28 cellular contexts compared by ENCODE assay signal in the genomic region with DNA sequence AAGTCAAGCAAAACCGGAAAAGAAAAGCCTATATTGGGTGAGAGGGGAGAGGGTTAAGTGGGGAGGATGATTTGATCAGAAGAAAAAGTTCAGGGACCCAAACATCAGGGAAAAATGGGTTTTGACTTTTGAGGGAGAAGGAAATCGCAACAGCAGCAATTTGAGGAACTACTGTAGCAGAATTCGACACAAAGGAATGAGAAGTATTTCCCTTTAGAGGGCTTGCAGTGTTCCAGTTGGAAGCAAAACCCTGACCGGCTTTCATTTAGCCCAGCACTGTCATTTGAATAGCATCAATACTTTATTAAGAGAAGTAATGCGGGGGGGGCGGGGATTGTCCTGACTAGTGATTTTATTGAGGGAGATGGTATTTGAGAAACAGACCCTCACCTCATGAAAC. TPM values are rescaled to one million over a fixed set of nuclear protein-coding genes. Genes with fewer than 3 reads are reported as not detected.
DNase-seq lines count a peak whose midpoint lies in the region; ATAC-seq and TF ChIP-seq lines count a peak whose summit lies in the region.
"Had no signal": no experiment of that assay in that cellular context is flagged by ENCODE, and none has a peak within 500 bp of the region (broad histone marks: within the 10 kb centered on the region; RNA-seq: fewer than 3 reads in every experiment).

No MANE protein-coding gene starts in this region.

- H4K20me1 ChIP-seq in GM23338 (replicated peaks; ENCODE audit: insufficient read depth) = no peaks in the 10 kb centered on the region
- no peaks in the 10 kb centered on the region for H4K20me1 ChIP-seq in osteoblast (ENCODE audit: insufficient read depth, low read length)

- H3K4me1 ChIP-seq in GM23338 (ENCODE audit: insufficient read depth) (peaks cover 16% of the 10 kb centered on the region; the same call in 1 of the 2 replicates), adipocyte (ENCODE audit: control insufficient read depth, insufficient read depth, low read length) (peaks cover 12% of the 10 kb centered on the region), osteoblast (ENCODE audit: insufficient read depth, low read length) (peaks cover 6% of the 10 kb centered on the region)

- H3K27me3 ChIP-seq in GM23338 (ENCODE audit: insufficient read depth) (no peaks in the 10 kb centered on the region), adipocyte (replicated peaks; ENCODE audit: control insufficient read depth, insufficient read depth, low read length) (no peaks in the 10 kb centered on the region), osteoblast (ENCODE audit: insufficient read depth, low read length) (no peaks in the 10 kb centered on the region)

- peaks cover 2% of the 10 kb centered on the region for H3K27me3 Mint-ChIP-seq in GM23338 (ENCODE audit: insufficient read depth, low read depth, poor library complexity)
- H3K27me3 Mint-ChIP-seq: CD4-positive, CD25-positive, alpha-beta regulatory T cell; memory B cell; stimulated activated naive CD8-positive, alpha-beta T cell treated with anti-CD3 and anti-CD28 coated beads, Interleukin-15, Interleukin-2, amounts not matched to agents 100 ng/mL and 50 ng/mL, for 24 hours had no signal

- no peaks in the 10 kb centered on the region for H3K9me3 Mint-ChIP-seq in GM23338
- H3K9me3 Mint-ChIP-seq: brain; CD4-positive, CD25-positive, alpha-beta regulatory T cell; memory B cell; stimulated activated naive CD8-positive, alpha-beta T cell treated with anti-CD3 and anti-CD28 coated beads, Interleukin-15, Interleukin-2, amounts not matched to agents 100 ng/mL and 50 ng/mL, for 24 hours; T-helper 2 cell treated with Interferon-gamma antibody and Interleukin-4, amounts not matched to agents 5 μg/mL and 100 μg/mL, for 36 hours had no signal

- H3K4me2 ChIP-seq in GM23338 (no peak overlapping the region), osteoblast (ENCODE audit: insufficient read depth, low read length) (peak overlapping the region; percentile 61)

- H3K9me3 ChIP-seq in adipocyte (ENCODE audit: control insufficient read depth, low read length) (no peaks in the 10 kb centered on the region), osteoblast (ENCODE audit: low read depth, low read length) (no peaks in the 10 kb centered on the region)
- H3K9me3 ChIP-seq: thoracic aorta had no signal

- in situ Hi-C loops in G401 (cut with HindIII; ENCODE audit: low sequenced_read_pairs) = no loop called here

- H3K4me3 Mint-ChIP-seq in GM23338 = no peak overlapping the region
- H3K4me3 Mint-ChIP-seq: brain; CD4-positive, CD25-positive, alpha-beta regulatory T cell; memory B cell; stimulated activated naive CD8-positive, alpha-beta T cell treated with anti-CD3 and anti-CD28 coated beads, Interleukin-15, Interleukin-2, amounts not matched to agents 100 ng/mL and 50 ng/mL, for 24 hours; T-helper 2 cell treated with Interferon-gamma antibody and Interleukin-4, amounts not matched to agents 5 μg/mL and 100 μg/mL, for 36 hours had no signal

- H3K36me3 ChIP-seq in GM23338 (ENCODE audit: insufficient read depth) (no peaks in the 10 kb centered on the region), adipocyte (ENCODE audit: control insufficient read depth, insufficient read depth, low read length, severe bottlenecking) (peaks cover 11% of the 10 kb centered on the region), osteoblast (ENCODE audit: insufficient read depth, low read length) (no peaks in the 10 kb centered on the region)

- peak; percentile 53 for ATAC-seq in GM23338
- ATAC-seq: left cardiac atrium, PC-3 had no signal

- H3K9me2 ChIP-seq in GM23338 (ENCODE audit: insufficient read depth) = no peaks in the 10 kb centered on the region

- H3K4me3 ChIP-seq in GM23338 = no peak overlapping the region
- peak overlapping the region; percentile 23 for H3K4me3 ChIP-seq in adipocyte (ENCODE audit: low read length)
- H3K4me3 ChIP-seq in osteoblast (ENCODE audit: insufficient read depth, low read length) = no peak overlapping the region
- H3K4me3 ChIP-seq: thoracic aorta had no signal

- H3F3A ChIP-seq in GM23338 (replicated peaks; ENCODE audit: low read depth) = no peaks in the 10 kb centered on the region

- peak; percentile 72 for DNase-seq in GM23338 (ENCODE audit: low spot score)
- peak; percentile 62 for DNase-seq in adipocyte (ENCODE audit: low read depth)
- DNase-seq in fibroblast of gingiva (ENCODE audit: low read depth) = peak; percentile 37
- no peak for DNase-seq in osteoblast (ENCODE audit: insufficient read length, low spot score, missing footprints)
- no peak for DNase-seq in GDM1 (lab: John Stamatoyannopoulos, UW)
- no peak for DNase-seq in G401 (ENCODE audit: low spot score)
- DNase-seq in NCI-H146 (lab: John Stamatoyannopoulos, UW) = no peak
- DNase-seq in NCI-H774 (lab: John Stamatoyannopoulos, UW) = no peak
- DNase-seq: activated CD4-positive, alpha-beta T cell treated with anti-CD3 and anti-CD28 coated beads for 4 hours; activated gamma-delta T cell; activated T-cell treated with anti-CD3 and anti-CD28 coated beads, Interleukin-2, amount 50 U/mL, for 1 hour; CD4-positive, CD25-positive, alpha-beta regulatory T cell; effector CD8-positive, alpha-beta T cell; EL; erythroblast; GOT3; left cardiac atrium; NCI-H2171; NCI-H524; NK-92 treated with Interleukin-12 subunit alpha and Interleukin-12 subunit beta, amount 100 ng/mL, for 24 hours; nucleus accumbens; PC-3 had no signal

- no peaks in the 10 kb centered on the region for H3K79me2 ChIP-seq in GM23338 (replicated peaks; ENCODE audit: insufficient read depth)
- no peaks in the 10 kb centered on the region for H3K79me2 ChIP-seq in osteoblast (ENCODE audit: insufficient read depth, low read length)

- no peaks in the 10 kb centered on the region for H3K36me3 Mint-ChIP-seq in GM23338 (ENCODE audit: low read depth)

- no peak overlapping the region for H3K9ac ChIP-seq in adipocyte (ENCODE audit: low read length)

- H2AFZ ChIP-seq in GM23338 = no peak overlapping the region
- H2AFZ ChIP-seq in osteoblast (ENCODE audit: low read length) = no peak overlapping the region

- H3K27ac ChIP-seq in GM23338 (ENCODE audit: low read depth) (no peak overlapping the region), osteoblast (ENCODE audit: low read depth, low read length) (no peak overlapping the region)
- H3K27ac ChIP-seq: thoracic aorta had no signal

- no peak for TF ChIP-seq CTCF in GM23338 (conservative IDR thresholded peaks at IDR 0.05; ENCODE audit: low read depth in 2 of 2)
- TF ChIP-seq CTCF in osteoblast (IDR thresholded peaks at IDR 0.05; ENCODE audit: extremely low read depth, low read depth, low read length) = no peak

- peak overlapping the region; percentile 68 for H3K27ac Mint-ChIP-seq in GM23338
- H3K27ac Mint-ChIP-seq: brain; CD4-positive, CD25-positive, alpha-beta regulatory T cell; memory B cell; stimulated activated naive CD8-positive, alpha-beta T cell treated with anti-CD3 and anti-CD28 coated beads, Interleukin-15, Interleukin-2, amounts not matched to agents 100 ng/mL and 50 ng/mL, for 24 hours; T-helper 2 cell treated with Interferon-gamma antibody and Interleukin-4, amounts not matched to agents 5 μg/mL and 100 μg/mL, for 36 hours had no signal

- peaks cover 14% of the 10 kb centered on the region for H3K4me1 Mint-ChIP-seq in GM23338
- H3K4me1 Mint-ChIP-seq: brain, memory B cell had no signal

TF ChIP-seq in GM23338, 12 proteins besides CTCF, POLR2A, EP300 and RAD21 (continues in another document):
- no peak for TF ChIP-seq POLR2AphosphoS5 (IDR thresholded peaks at IDR 0.05; ENCODE audit: low read depth)
- no peak for TF ChIP-seq ETS1 (IDR thresholded peaks at IDR 0.05)
- no peak for TF ChIP-seq ZNF331 (CRISPR knock-in tag; IDR thresholded peaks at IDR 0.05; ENCODE audit: low read depth)
- no peak for TF ChIP-seq JUNB (IDR thresholded peaks at IDR 0.05; ENCODE audit: unreplicated experiment)
- TF ChIP-seq STAT1 (IDR thresholded peaks at IDR 0.05; ENCODE audit: unreplicated experiment) = no peak
- no peak for TF ChIP-seq EZH2 (IDR thresholded peaks at IDR 0.05; ENCODE audit: low read depth, unreplicated experiment)
- no peak for TF ChIP-seq NANOG (IDR thresholded peaks at IDR 0.05; ENCODE audit: borderline replicate concordance)
- TF ChIP-seq CREB1 (CRISPR knock-in tag; IDR thresholded peaks at IDR 0.05; ENCODE audit: low read depth) = no peak

RNA-seq across cellular contexts. Expression of gene GATA3, which starts 37.2 kb away (rescaled TPM):
- not detected in 2 replicates for total RNA-seq in GM23338 (2014; rRNA removed; shearing (Covaris generic))
- polyA plus RNA-seq in GM23338 (2016; fragmentation: Nextera tagmentation; extraction: Ambion mirVana) = 0.23 and 0.33 TPM in 2 replicates
- not detected in 2 replicates for total RNA-seq in osteoblast
- total RNA-seq in G401 (2014; rRNA removed; shearing (Covaris generic)) = not detected in 2 replicates
- total RNA-seq: frontal cortex, thoracic aorta had no signal

Comparison
In these comparisons a context has a peak if more than half of its experiments do, and no peak if none do; other contexts are left out.
1. DNase-seq: peak in GM23338 (single experiment), adipocyte (single experiment) and fibroblast of gingiva (single experiment); none in osteoblast (single experiment), GDM1 (single experiment), G401 (single experiment), NCI-H146 (single experiment) and NCI-H774 (single experiment).